Comparison of ENCODE assay signal across 1 cellular context in genomic region chr5:104016650-104017049, GRCh38.
TF ChIP-seq lines count a peak whose summit lies in the region.

No MANE protein-coding gene starts in this region.

TF ChIP-seq in IMR-90, 13 proteins besides CTCF, POLR2A, EP300 and RAD21 (continued from another document):
- TF ChIP-seq ELK1 (IDR thresholded peaks at IDR 0.05; ENCODE audit: borderline replicate concordance, low read depth, low read length) (no peak), RCOR1 (IDR thresholded peaks at IDR 0.05; ENCODE audit: insufficient replicate concordance, low read length) (no peak), USF2 (IDR thresholded peaks at IDR 0.05; ENCODE audit: low read depth, low read length) (no peak), NFE2L2 (IDR thresholded peaks at IDR 0.05; ENCODE audit: low read depth, low read length) (no peak), SMC3 (IDR thresholded peaks at IDR 0.05; ENCODE audit: low read depth, low read length) (no peak), MAFK (IDR thresholded peaks at IDR 0.05; ENCODE audit: low read depth, low read length) (no peak), MAZ (IDR thresholded peaks at IDR 0.05; ENCODE audit: borderline replicate concordance, low read depth, low read length) (no peak), MXI1 (IDR thresholded peaks at IDR 0.05; ENCODE audit: borderline replicate concordance, low read depth, low read length) (no peak), CHD1 (IDR thresholded peaks at IDR 0.05; ENCODE audit: low read depth, low read length) (no peak)
